ENCODE assay signal across 29 cellular contexts in the genomic region with DNA sequence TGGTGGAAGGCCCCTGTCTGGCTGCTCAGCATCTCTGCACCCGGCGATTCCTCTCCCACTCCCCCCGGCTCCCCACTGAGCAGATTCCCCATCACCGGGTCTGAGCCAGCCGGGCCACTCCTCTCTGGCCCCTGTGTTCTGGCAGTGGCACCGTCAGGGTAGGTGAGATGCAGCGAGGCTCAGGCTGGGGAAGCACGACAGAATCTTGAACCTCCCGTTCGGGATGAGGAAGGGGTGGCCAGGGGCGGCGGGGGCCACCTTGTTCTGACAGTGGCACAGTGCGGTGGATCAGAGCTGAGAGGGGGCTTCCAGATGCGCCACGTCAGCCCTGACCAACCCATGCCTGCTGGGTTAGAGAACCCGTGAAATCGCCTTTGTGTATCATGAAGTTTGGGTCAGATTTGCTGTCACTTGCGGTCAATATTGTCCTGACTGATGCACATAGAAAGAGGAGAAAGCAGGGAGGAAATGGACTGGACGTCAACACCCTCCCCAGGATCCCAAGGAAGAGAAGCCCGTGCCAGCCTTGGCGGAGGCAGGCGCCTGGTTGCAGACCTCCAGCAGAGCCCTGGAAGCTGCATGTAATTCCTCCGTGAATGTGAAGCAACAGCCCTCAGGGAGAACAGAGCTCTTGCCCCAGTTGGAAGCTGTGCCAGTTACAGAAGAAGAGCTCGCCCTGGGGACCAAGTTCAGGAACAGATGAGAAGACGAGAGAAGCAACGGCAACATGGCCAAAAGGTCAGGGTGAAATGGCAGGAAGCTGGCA.
"Had no signal": no experiment of that assay in that cellular context is flagged by ENCODE, and none has a peak within 500 bp of the region (broad histone marks: within the 10 kb centered on the region; RNA-seq: fewer than 3 reads in every experiment).

No MANE protein-coding gene starts in this region.

- ATAC-seq: activated CD8-positive, alpha-beta memory T cell treated with anti-CD3 and anti-CD28 coated beads, Interleukin-2, amount 10 ng/mL, durations not matched to agents 7 days and 5 days; activated T-cell treated with anti-CD3 and anti-CD28 coated beads, Interleukin-2, amount 50 U/mL, for 4 hours; K562; T-cell had no signal

- H3K4me1 Mint-ChIP-seq: activated B cell treated with CpG ODN at 0.5 μM for 24 hours; activated CD4-positive, alpha-beta T cell treated with anti-CD3 and anti-CD28 coated beads, Interleukin-2, amount 10 ng/mL, durations not matched to agents 24 days and 14 days; activated CD8-positive, alpha-beta memory T cell treated with anti-CD3 and anti-CD28 coated beads, Interleukin-2, amount 10 ng/mL, durations not matched to agents 7 days and 5 days; activated naive CD8-positive, alpha-beta T cell treated with anti-CD3 and anti-CD28 coated beads for 36 hours; T-cell had no signal

- H3K27ac ChIP-seq: adrenal gland, Peyer's patch, RWPE1, SJSA1 had no signal

- H3K4me3 Mint-ChIP-seq: activated B cell treated with CpG ODN at 0.5 μM for 24 hours; activated CD4-positive, alpha-beta T cell treated with anti-CD3 and anti-CD28 coated beads, Interleukin-2, amount 10 ng/mL, durations not matched to agents 24 days and 14 days; activated CD8-positive, alpha-beta memory T cell treated with anti-CD3 and anti-CD28 coated beads, Interleukin-2, amount 10 ng/mL, durations not matched to agents 7 days and 5 days; activated naive CD4-positive, alpha-beta T cell treated with anti-CD3 and anti-CD28 coated beads for 36 hours; activated naive CD8-positive, alpha-beta T cell treated with anti-CD3 and anti-CD28 coated beads for 36 hours; activated T-cell treated with anti-CD3 and anti-CD28 coated beads, Interleukin-2, amount 50 U/mL, for 4 hours; T-cell had no signal

- H3K27ac Mint-ChIP-seq: activated B cell treated with CpG ODN at 0.5 μM for 24 hours; activated CD4-positive, alpha-beta T cell treated with anti-CD3 and anti-CD28 coated beads, Interleukin-2, amount 10 ng/mL, durations not matched to agents 24 days and 14 days; activated CD8-positive, alpha-beta memory T cell treated with anti-CD3 and anti-CD28 coated beads, Interleukin-2, amount 10 ng/mL, durations not matched to agents 7 days and 5 days; activated naive CD4-positive, alpha-beta T cell treated with anti-CD3 and anti-CD28 coated beads for 36 hours; activated naive CD8-positive, alpha-beta T cell treated with anti-CD3 and anti-CD28 coated beads for 36 hours; T-cell had no signal

- H3K4me1 ChIP-seq: adrenal gland, Peyer's patch, SJSA1 had no signal

- H3K36me3 Mint-ChIP-seq: activated CD8-positive, alpha-beta memory T cell treated with anti-CD3 and anti-CD28 coated beads, Interleukin-2, amount 10 ng/mL, durations not matched to agents 7 days and 5 days; activated naive CD8-positive, alpha-beta T cell treated with anti-CD3 and anti-CD28 coated beads for 36 hours; T-cell had no signal

- H3K9me3 Mint-ChIP-seq: activated B cell treated with CpG ODN at 0.5 μM for 24 hours; activated CD4-positive, alpha-beta T cell treated with anti-CD3 and anti-CD28 coated beads, Interleukin-2, amount 10 ng/mL, durations not matched to agents 24 days and 14 days; activated naive CD4-positive, alpha-beta T cell treated with anti-CD3 and anti-CD28 coated beads for 36 hours; activated naive CD8-positive, alpha-beta T cell treated with anti-CD3 and anti-CD28 coated beads for 36 hours; activated T-cell treated with anti-CD3 and anti-CD28 coated beads, Interleukin-2, amount 50 U/mL, for 4 hours; T-cell had no signal

- H3K4me3 ChIP-seq: adrenal gland, K562, Peyer's patch, SJSA1 had no signal

- H3K27me3 ChIP-seq: Peyer's patch had no signal

- H3K9me3 ChIP-seq: adrenal gland, Peyer's patch, SJSA1 had no signal

- DNase-seq: activated B cell treated with CpG ODN at 0.5 μM for 24 hours; activated CD4-positive, alpha-beta T cell treated with anti-CD3 and anti-CD28 coated beads for 1 hour; activated CD4-positive, alpha-beta T cell treated with anti-CD3 and anti-CD28 coated beads, Interleukin-2, amount 10 ng/mL, durations not matched to agents 24 days and 14 days; activated CD4-positive, alpha-beta T cell treated with anti-CD3 and anti-CD28 coated beads, Interleukin-2, amount 50 U/mL, for 48 hours; activated CD8-positive, alpha-beta memory T cell treated with anti-CD3 and anti-CD28 coated beads, Interleukin-2, amount 10 ng/mL, durations not matched to agents 7 days and 5 days; activated gamma-delta T cell; activated naive CD4-positive, alpha-beta T cell treated with anti-CD3 and anti-CD28 coated beads for 36 hours; activated naive CD8-positive, alpha-beta T cell treated with anti-CD3 and anti-CD28 coated beads for 36 hours; activated T-cell treated with anti-CD3 and anti-CD28 coated beads, Interleukin-2, amount 50 U/mL, for 4 hours; adrenal gland; Karpas-422; MM.1S; NCI-H1105; NCI-H1436; NCI-H1694 treated with DMSO at 0.1 percent for 48 hours; NCI-H2029 treated with DMSO at 0.1 percent for 48 hours; NCI-H345; NCI-H510A; NCI-H526 treated with DMSO at 0.1 percent for 48 hours; NK-92 treated with Interleukin-12 subunit alpha and Interleukin-12 subunit beta, amount 100 ng/mL, for 24 hours; OCI-M1; Peyer's patch; Right ventricle myocardium superior; T-cell; T-helper 2 cell; T1000 had no signal

- H3K36me3 ChIP-seq: adrenal gland, Peyer's patch, SJSA1 had no signal

- H3K27me3 Mint-ChIP-seq: activated CD4-positive, alpha-beta T cell treated with anti-CD3 and anti-CD28 coated beads, Interleukin-2, amount 10 ng/mL, durations not matched to agents 24 days and 14 days had no signal
